17 cellular contexts compared by ENCODE assay signal in the genomic region with DNA sequence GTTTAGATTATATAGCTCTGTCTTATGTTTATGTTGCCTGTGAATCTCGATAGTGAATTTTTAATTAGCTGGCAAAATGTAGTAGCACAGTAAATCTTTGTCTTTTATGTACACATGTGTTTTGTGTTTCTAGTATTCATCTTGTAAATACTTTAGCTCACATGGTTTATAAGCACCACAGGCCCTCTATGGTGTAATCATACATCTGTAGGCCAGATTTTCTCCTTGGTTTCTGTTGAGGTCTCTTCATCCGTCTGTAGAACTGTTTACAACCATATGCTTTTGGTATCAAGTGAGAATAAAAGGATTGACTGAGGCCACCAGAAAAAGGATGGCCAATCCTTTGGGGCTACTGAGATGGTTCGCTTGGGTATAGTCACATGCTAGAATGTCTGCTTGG. TPM values are rescaled to one million over a fixed set of nuclear protein-coding genes. Genes with fewer than 3 reads are reported as not detected.
DNase-seq lines count a peak whose midpoint lies in the region; ATAC-seq and TF ChIP-seq lines count a peak whose summit lies in the region.
"Had no signal": no experiment of that assay in that cellular context is flagged by ENCODE, and none has a peak within 500 bp of the region (broad histone marks: within the 10 kb centered on the region; RNA-seq: fewer than 3 reads in every experiment).

No MANE protein-coding gene starts in this region.

- no peaks in the 10 kb centered on the region for H3K36me3 ChIP-seq in SK-N-MC (ENCODE audit: insufficient read depth, low read length)
- H3K36me3 ChIP-seq in thyroid gland, result no peaks in the 10 kb centered on the region
- no peaks in the 10 kb centered on the region for H3K36me3 ChIP-seq in CD8-positive, alpha-beta T cell (ENCODE audit: insufficient read depth, low read length)
- H3K36me3 ChIP-seq: BLaER1, Peyer's patch had no signal

- no peaks in the 10 kb centered on the region for H3K9me3 Mint-ChIP-seq in CD8-positive, alpha-beta T cell

- DNase-seq in AG08395 (ENCODE audit: low spot score) (peak; percentile 35), GM03348 (ENCODE audit: low spot score) (peak; percentile 50), SK-N-MC (ENCODE audit: low read depth, low spot score) (no peak), fibroblast of mammary gland (ENCODE audit: low read depth) (peak; percentile 63), thyroid gland (no peak)
- no peak for DNase-seq in CD8-positive, alpha-beta T cell
- DNase-seq: MM.1S, NCI-H1105, NCI-H187 treated with DMSO at 0.1 percent for 48 hours, NCI-H510A, NCI-H82, Peyer's patch, SHP77, SW 1271 had no signal

- TF ChIP-seq POLR2A in thyroid gland (IDR thresholded peaks at IDR 0.05), result no peak

- ATAC-seq in GM21717 (IDR thresholded peaks at IDR 0.05; ENCODE audit: unreplicated experiment) (no peak), HG02970 (IDR thresholded peaks at IDR 0.05; ENCODE audit: low FRiP score, unreplicated experiment) (no peak)
- ATAC-seq in CD8-positive, alpha-beta T cell, result no peak

- CTCF ChIA-PET in CD8-positive, alpha-beta T cell (lab: Charles Lee), result interaction anchor here (1.8 kb wide), 1 partner anchor 22 kb away, joined by 5 read pairs; no protein-coding TSS in a partner anchor

- intact Hi-C loops in thyroid gland (cut with DNase I), result no loop called here
- intact Hi-C loops in CD8-positive, alpha-beta T cell (cut with DNase I, micrococcal nuclease), result no loop called here

- H3K36me3 Mint-ChIP-seq in CD8-positive, alpha-beta T cell, result no peaks in the 10 kb centered on the region

- 87 to 91% methylated on average over 3 of the region's 3 CpGs for whole genome bisulfite sequencing in thyroid gland, 2 donors

- H3K27me3 Mint-ChIP-seq in CD8-positive, alpha-beta T cell (ENCODE audit: low read depth), result no peaks in the 10 kb centered on the region

- H3K4me1 ChIP-seq in thyroid gland, result no peaks in the 10 kb centered on the region
- H3K4me1 ChIP-seq in CD8-positive, alpha-beta T cell (ENCODE audit: insufficient read depth, low read length), result no peaks in the 10 kb centered on the region
- H3K4me1 ChIP-seq: BLaER1, Peyer's patch had no signal

- no peaks in the 10 kb centered on the region for H3K27me3 ChIP-seq in thyroid gland
- H3K27me3 ChIP-seq in CD8-positive, alpha-beta T cell (ENCODE audit: insufficient read depth, low read length), result no peaks in the 10 kb centered on the region
- H3K27me3 ChIP-seq: BLaER1, Peyer's patch had no signal

- H3K4me3 ChIP-seq in SK-N-MC (no peak overlapping the region), fibroblast of mammary gland (ENCODE audit: control insufficient read depth, low read depth, low read length) (no peak overlapping the region), thyroid gland (replicated peaks in 1 of 3) (no peak overlapping the region)
- no peak overlapping the region for H3K4me3 ChIP-seq in CD8-positive, alpha-beta T cell (ENCODE audit: low read depth, low read length)
- H3K4me3 ChIP-seq: BLaER1, Peyer's patch had no signal

- no peak overlapping the region for H3K9ac ChIP-seq in SK-N-MC (ENCODE audit: insufficient read length)
- H3K9ac ChIP-seq: BLaER1 had no signal

- H3K27ac Mint-ChIP-seq in CD8-positive, alpha-beta T cell, result no peak overlapping the region

- TF ChIP-seq CTCF in fibroblast of mammary gland (conservative IDR thresholded peaks at IDR 0.05; ENCODE audit: control insufficient read depth, insufficient read depth, low read depth, low read length) (no peak), thyroid gland (IDR thresholded peaks at IDR 0.05) (no peak)
- no peak for TF ChIP-seq CTCF in CD8-positive, alpha-beta T cell (IDR thresholded peaks at IDR 0.05)

- no peaks in the 10 kb centered on the region for H3K4me1 Mint-ChIP-seq in CD8-positive, alpha-beta T cell (ENCODE audit: low read depth)

- no peak overlapping the region for H3K4me3 Mint-ChIP-seq in CD8-positive, alpha-beta T cell

- H3K9me3 ChIP-seq in SK-N-MC (ENCODE audit: low read depth, low read length), result no peaks in the 10 kb centered on the region
- no peaks in the 10 kb centered on the region for H3K9me3 ChIP-seq in thyroid gland
- no peaks in the 10 kb centered on the region for H3K9me3 ChIP-seq in CD8-positive, alpha-beta T cell (ENCODE audit: low read length)
- H3K9me3 ChIP-seq: BLaER1, Peyer's patch had no signal

- H3K27ac ChIP-seq in SK-N-MC, result peak overlapping the region; percentile 68
- H3K27ac ChIP-seq in thyroid gland, result no peak overlapping the region
- no peak overlapping the region for H3K27ac ChIP-seq in CD8-positive, alpha-beta T cell (ENCODE audit: low read depth, low read length)
- H3K27ac ChIP-seq: BLaER1, Peyer's patch had no signal

- POLR2A ChIA-PET in CD8-positive, alpha-beta T cell (lab: Charles Lee), result no interaction called here

RNA-seq across cellular contexts. Expression of gene PRR16, which starts 45.0 kb away (rescaled TPM):
- 1 to 10 TPM; 1.9 to 8.6 (median 2.8) TPM for total RNA-seq in thyroid gland
- not detected for total RNA-seq in CD8-positive, alpha-beta T cell

Comparison
In these comparisons a context has a peak if more than half of its experiments do, and no peak if none do; other contexts are left out.
1. DNase-seq: peak in AG08395 (single experiment), GM03348 (single experiment) and fibroblast of mammary gland (single experiment); none in SK-N-MC (single experiment), thyroid gland (0 of 2) and CD8-positive, alpha-beta T cell (0 of 7).